1 cellular context compared by ENCODE assay signal in the genomic region with DNA sequence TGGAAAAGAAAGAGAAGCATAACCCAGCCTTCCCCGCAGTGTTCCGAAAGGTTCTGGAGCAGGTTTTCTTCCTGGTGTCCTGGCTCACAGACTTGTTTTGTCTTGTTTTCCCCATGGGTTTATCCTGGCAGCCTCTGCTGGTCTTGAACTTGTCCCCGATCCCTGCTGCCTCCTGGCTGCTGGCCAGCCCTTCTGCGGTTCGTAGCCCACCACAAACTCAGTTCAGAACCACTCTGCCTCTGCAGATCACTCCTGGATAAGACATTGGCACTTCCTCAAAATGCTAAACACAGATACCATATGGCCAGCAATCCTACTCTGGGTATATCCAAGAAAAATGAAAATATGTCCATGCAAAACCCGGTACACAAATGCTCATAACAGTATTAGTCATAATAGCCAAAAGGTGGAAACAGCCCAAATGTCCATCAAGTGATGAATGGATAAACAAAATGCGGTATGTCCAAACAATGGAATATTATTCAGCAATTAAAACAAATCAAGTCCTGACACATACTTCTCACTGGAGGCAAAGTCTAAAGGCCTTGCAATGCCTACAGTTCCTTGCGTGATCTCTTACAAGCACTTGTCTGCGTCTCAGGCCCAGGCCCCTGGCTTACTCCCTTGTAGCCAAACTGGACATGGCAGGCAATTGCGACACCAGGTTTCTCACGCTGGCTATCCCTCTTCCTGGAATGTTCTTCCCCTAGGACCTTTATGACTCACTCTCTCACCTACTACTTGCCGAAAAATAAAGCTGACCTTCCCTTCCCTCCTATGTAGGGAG.
TF ChIP-seq lines count a peak whose summit lies in the region.

No MANE protein-coding gene starts in this region.

TF ChIP-seq in HepG2, 621 proteins besides CTCF, POLR2A, EP300 and RAD21:
- TF ChIP-seq PREB (CRISPR knock-in tag; IDR thresholded peaks at IDR 0.05) (no peak), ZFP37 (CRISPR knock-in tag; IDR thresholded peaks at IDR 0.05; ENCODE audit: borderline replicate concordance) (no peak), CEBPB (IDR thresholded peaks at IDR 0.05; ENCODE audit: borderline replicate concordance, low read depth, low read length) (peak; percentile 70), HES4 (CRISPR knock-in tag; IDR thresholded peaks at IDR 0.05; ENCODE audit: borderline replicate concordance) (no peak), CEBPG (CRISPR knock-in tag; IDR thresholded peaks at IDR 0.05) (peak; percentile 24; the same call in 1 of the 2 replicates), FOSL2 (CRISPR knock-in tag; IDR thresholded peaks at IDR 0.05) (0 out of 2 replicates have a peak, but pooled peaks have one; percentile 27)
